In genomic region chr6:149551920-149552319, GRCh38 we compare ENCODE assay signal across 25 cellular contexts.
"Had no signal": no experiment of that assay in that cellular context is flagged by ENCODE, and none has a peak within 500 bp of the region (broad histone marks: within the 10 kb centered on the region; RNA-seq: fewer than 3 reads in every experiment).

No MANE protein-coding gene starts in this region.

- H3K27ac ChIP-seq: KMS-11, SJSA1 had no signal

- DNase-seq: activated B cell treated with CpG ODN at 0.5 μM for 24 hours; activated CD4-positive, alpha-beta memory T cell treated with anti-CD3 and anti-CD28 coated beads for 36 hours; activated CD4-positive, alpha-beta T cell treated with anti-CD3 and anti-CD28 coated beads, Interleukin-2, amount 10 ng/mL, durations not matched to agents 7 days and 5 days; activated CD8-positive, alpha-beta memory T cell treated with anti-CD3 and anti-CD28 coated beads for 24 hours; activated effector memory CD4-positive, alpha-beta T cell treated with anti-CD3 and anti-CD28 coated beads, Interleukin-2, amount 50 U/mL, for 16 hours; activated naive CD4-positive, alpha-beta T cell treated with Interleukin-2 at 50 U/mL for 16 hours; activated T-cell treated with anti-CD3 and anti-CD28 coated beads, Interleukin-2, amount 50 U/mL, for 4 hours; MG63; MV-4-11; NCI-H1105; NCI-H1436; NCI-H1694 treated with DMSO at 0.1 percent for 48 hours; NCI-H2029 treated with DMSO at 0.1 percent for 48 hours; NCI-H510A treated with DMSO at 0.1 percent for 48 hours; NCI-H69; NK-92 treated with Interleukin-12 subunit alpha and Interleukin-12 subunit beta, amount 100 ng/mL, for 24 hours; PC-3; SHP77; T-helper 17 cell; T-helper 9 cell had no signal

- H3K27ac Mint-ChIP-seq: activated B cell treated with CpG ODN at 0.5 μM for 24 hours; activated CD4-positive, alpha-beta memory T cell treated with anti-CD3 and anti-CD28 coated beads for 36 hours; activated CD4-positive, alpha-beta T cell treated with anti-CD3 and anti-CD28 coated beads, Interleukin-2, amount 10 ng/mL, durations not matched to agents 7 days and 5 days; activated naive CD8-positive, alpha-beta T cell; T-helper 17 cell had no signal

- H3K9me3 ChIP-seq: MG63, SJSA1 had no signal

- H3K36me3 Mint-ChIP-seq: activated CD4-positive, alpha-beta memory T cell treated with anti-CD3 and anti-CD28 coated beads for 36 hours; activated naive CD8-positive, alpha-beta T cell had no signal

- H3K36me3 ChIP-seq: MG63, SJSA1 had no signal

- H3K4me3 ChIP-seq: MG63, SJSA1 had no signal

- H3K4me1 ChIP-seq: SJSA1 had no signal

- ATAC-seq: activated T-cell treated with anti-CD3 and anti-CD28 coated beads, Interleukin-2, amount 50 U/mL, for 4 hours; PC-3; T-helper 17 cell had no signal

- H3K9ac ChIP-seq: KMS-11 had no signal

- H3K4me2 ChIP-seq: KMS-11 had no signal

- H3K9me3 Mint-ChIP-seq: activated B cell treated with CpG ODN at 0.5 μM for 24 hours; activated CD4-positive, alpha-beta memory T cell treated with anti-CD3 and anti-CD28 coated beads for 36 hours; activated CD4-positive, alpha-beta T cell treated with anti-CD3 and anti-CD28 coated beads, Interleukin-2, amount 10 ng/mL, durations not matched to agents 7 days and 5 days; activated T-cell treated with anti-CD3 and anti-CD28 coated beads, Interleukin-2, amount 50 U/mL, for 4 hours; IgD-negative memory B cell had no signal

- FAIRE-seq: RCC 7860 had no signal
